ENCODE assay signal across 14 cellular contexts in the genomic region with DNA sequence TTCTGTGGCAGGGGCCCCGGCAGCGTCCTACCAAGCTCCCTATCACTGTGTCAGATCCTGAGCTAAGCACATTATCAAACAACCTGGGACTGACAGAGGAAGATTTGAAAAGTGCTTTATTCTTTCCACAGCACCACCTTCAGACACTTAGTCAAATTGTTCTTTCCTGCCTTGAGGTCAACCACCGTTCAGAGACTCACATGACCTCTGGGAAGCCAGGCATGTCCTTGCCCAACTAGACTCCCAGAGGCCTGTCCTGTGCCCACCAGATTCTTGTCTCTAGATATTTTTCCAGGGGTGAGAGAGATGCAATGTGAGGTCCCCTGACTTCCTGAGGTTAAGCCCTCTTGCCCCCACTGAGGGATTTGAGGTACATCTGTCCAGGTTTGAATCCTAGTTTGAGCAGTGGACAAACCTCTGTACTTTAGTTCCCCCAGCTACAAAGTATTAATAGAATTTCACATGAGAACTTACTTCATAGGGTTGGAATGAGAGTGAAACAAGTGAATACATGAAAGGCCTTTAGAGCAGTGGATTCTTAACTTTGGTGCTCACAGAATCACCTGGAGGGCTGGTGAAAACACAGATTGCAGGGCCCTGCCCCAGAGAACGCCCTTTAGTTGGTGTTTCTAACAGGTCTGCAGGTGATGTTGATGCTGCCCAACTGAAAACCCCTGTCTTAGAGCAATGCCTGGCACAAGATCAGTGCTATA.
DNase-seq lines count a peak whose midpoint lies in the region; ATAC-seq and TF ChIP-seq lines count a peak whose summit lies in the region.
"Had no signal": no experiment of that assay in that cellular context is flagged by ENCODE, and none has a peak within 500 bp of the region (broad histone marks: within the 10 kb centered on the region; RNA-seq: fewer than 3 reads in every experiment).

No MANE protein-coding gene starts in this region.

- H3K27ac Mint-ChIP-seq in T-helper 17 cell, result peak overlapping the region; percentile 74
- no peak overlapping the region for H3K27ac Mint-ChIP-seq in CD8-positive, alpha-beta memory T cell

- no peaks in the 10 kb centered on the region for H3K36me3 ChIP-seq in CD8-positive, alpha-beta memory T cell (ENCODE audit: insufficient read depth, low read length)
- H3K36me3 ChIP-seq in mucosa of descending colon (ENCODE audit: low read depth), result no peaks in the 10 kb centered on the region
- H3K36me3 ChIP-seq: transverse colon had no signal

- POLR2A ChIA-PET in CD8-positive, alpha-beta memory T cell (lab: Charles Lee), result no interaction called here

- no peak for TF ChIP-seq CTCF in mucosa of descending colon (IDR thresholded peaks at IDR 0.05)

- H3K36me3 Mint-ChIP-seq in T-helper 17 cell (ENCODE audit: low read depth), result no peaks in the 10 kb centered on the region
- no peaks in the 10 kb centered on the region for H3K36me3 Mint-ChIP-seq in CD8-positive, alpha-beta memory T cell

- intact Hi-C loops in mucosa of descending colon (cut with DNase I, micrococcal nuclease), result no loop called here

- peaks cover 5% of the 10 kb centered on the region for H3K4me1 ChIP-seq in CD8-positive, alpha-beta memory T cell (ENCODE audit: insufficient read depth, low read length)
- H3K4me1 ChIP-seq in mucosa of descending colon (ENCODE audit: low read depth), result no peaks in the 10 kb centered on the region
- H3K4me1 ChIP-seq: body of pancreas had no signal

- no peak overlapping the region for H3K4me3 ChIP-seq in CD8-positive, alpha-beta memory T cell (ENCODE audit: low read length)
- H3K4me3 ChIP-seq in mucosa of descending colon, result no peak overlapping the region
- H3K4me3 ChIP-seq: body of pancreas, transverse colon had no signal

- ATAC-seq in T-helper 17 cell (no peak), HG03097 (IDR thresholded peaks at IDR 0.05; ENCODE audit: low FRiP score, unreplicated experiment) (no peak), mucosa of descending colon (no peak)
- ATAC-seq: body of pancreas had no signal

- no peaks in the 10 kb centered on the region for H3K9me3 Mint-ChIP-seq in CD8-positive, alpha-beta memory T cell

- CTCF ChIA-PET in CD8-positive, alpha-beta memory T cell (lab: Charles Lee), result no interaction called here

- no peak overlapping the region for H3K4me3 Mint-ChIP-seq in T-helper 17 cell
- H3K4me3 Mint-ChIP-seq in CD8-positive, alpha-beta memory T cell, result no peak overlapping the region

- H3K4me1 Mint-ChIP-seq in T-helper 17 cell, result peaks cover 36% of the 10 kb centered on the region
- peaks cover 21 to 39% (median 24%) of the 10 kb centered on the region in 3 donors for H3K4me1 Mint-ChIP-seq in CD8-positive, alpha-beta memory T cell

- H3K27me3 Mint-ChIP-seq in T-helper 17 cell, result peaks cover 1% of the 10 kb centered on the region
- peaks cover 0 to 4% of the 10 kb centered on the region in 2 donors for H3K27me3 Mint-ChIP-seq in CD8-positive, alpha-beta memory T cell

- no peaks in the 10 kb centered on the region for H3K27me3 ChIP-seq in CD8-positive, alpha-beta memory T cell (ENCODE audit: insufficient read depth, low read length, poor library complexity, severe bottlenecking)
- H3K27me3 ChIP-seq: body of pancreas, transverse colon had no signal

- H3K27ac ChIP-seq in CD8-positive, alpha-beta memory T cell (ENCODE audit: low read depth, low read length), result no peak overlapping the region
- H3K27ac ChIP-seq: body of pancreas, transverse colon had no signal

- H3K9me3 ChIP-seq in T-helper 17 cell (ENCODE audit: control insufficient read depth, low read length, poor library complexity, severe bottlenecking) (no peaks in the 10 kb centered on the region), mucosa of descending colon (no peaks in the 10 kb centered on the region)
- no peaks in the 10 kb centered on the region for H3K9me3 ChIP-seq in CD8-positive, alpha-beta memory T cell (ENCODE audit: low read length)
- H3K9me3 ChIP-seq: body of pancreas, transverse colon had no signal

- peak; percentile 38 for DNase-seq in stimulated activated CD4-positive, alpha-beta T cell treated with anti-CD3 and anti-CD28 coated beads, Interleukin-15, amount 100 ng/mL, for 24 hours
- no peak for DNase-seq in stimulated activated CD4-positive, alpha-beta T cell treated with anti-CD3 and anti-CD28 coated beads, Interleukin-4, amount 100 ng/mL, for 4 hours
- DNase-seq in T-helper 17 cell (no peak), glomerular visceral epithelial cell (ENCODE audit: extremely low spot score) (peak; percentile 53), cerebellar cortex (ENCODE audit: low spot score) (no peak), mucosa of descending colon (no peak)
- DNase-seq in CD8-positive, alpha-beta memory T cell, result no peak
- DNase-seq: activated T-cell treated with anti-CD3 and anti-CD28 coated beads, Interleukin-2, amount 50 U/mL, for 48 hours; AML-193; body of pancreas; DND-41; effector CD8-positive, alpha-beta T cell; transverse colon had no signal

Comparison
In these comparisons a context has a peak if more than half of its experiments do, and no peak if none do; other contexts are left out.
1. DNase-seq: peak in stimulated activated CD4-positive, alpha-beta T cell treated with anti-CD3 and anti-CD28 coated beads, Interleukin-15, amount 100 ng/mL, for 24 hours (single experiment) and glomerular visceral epithelial cell (single experiment); none in stimulated activated CD4-positive, alpha-beta T cell treated with anti-CD3 and anti-CD28 coated beads, Interleukin-4, amount 100 ng/mL, for 4 hours (0 of 2), T-helper 17 cell (0 of 3), CD8-positive, alpha-beta memory T cell (0 of 5), cerebellar cortex (single experiment) and mucosa of descending colon (0 of 3).